ENCODE assay signal across 1 cellular context in genomic region chr9:19689324-19690087, GRCh38.
TF ChIP-seq lines count a peak whose summit lies in the region.

No MANE protein-coding gene starts in this region.

TF ChIP-seq in K562, 482 proteins besides CTCF, POLR2A, EP300 and RAD21 (continued from another document):
- no peak for TF ChIP-seq JUND (IDR thresholded peaks at IDR 0.05; ENCODE audit: borderline replicate concordance, low read depth, low read length)
- TF ChIP-seq JUND (tag; IDR thresholded peaks at IDR 0.05; ENCODE audit: borderline replicate concordance, low read depth, low read length): peak; percentile 14; the same call in 1 of the 3 replicates
- no peak for TF ChIP-seq RBM17 (IDR thresholded peaks at IDR 0.05; ENCODE audit: borderline replicate concordance, low read depth, low read length)
